15 cellular contexts compared by ENCODE assay signal in the genomic region with DNA sequence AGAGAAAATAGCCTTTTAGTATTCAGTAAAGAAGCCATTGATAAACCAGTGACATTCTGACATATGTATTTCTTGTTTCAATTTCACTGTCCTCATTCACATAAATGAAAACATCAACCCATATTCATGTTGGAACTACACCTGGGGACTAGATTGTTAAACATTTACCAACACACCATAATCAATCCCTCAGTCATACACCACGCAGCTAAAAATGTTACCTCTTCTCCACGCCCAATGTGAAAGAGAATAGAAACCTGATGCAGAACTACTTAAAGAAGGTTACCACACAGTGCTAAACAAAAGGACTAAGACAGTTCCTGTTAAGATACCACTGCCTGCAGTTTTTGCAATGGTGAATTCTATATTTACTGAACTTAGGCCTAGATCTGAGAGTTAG.
DNase-seq lines count a peak whose midpoint lies in the region; ATAC-seq, FAIRE-seq and TF ChIP-seq lines count a peak whose summit lies in the region.
"Had no signal": no experiment of that assay in that cellular context is flagged by ENCODE, and none has a peak within 500 bp of the region (broad histone marks: within the 10 kb centered on the region; RNA-seq: fewer than 3 reads in every experiment).

No MANE protein-coding gene starts in this region.

- TF ChIP-seq CTCF in D721Med (IDR thresholded peaks at IDR 0.05; ENCODE audit: insufficient read depth, missing control alignments), result no peak

- ATAC-seq in GM18499 (IDR thresholded peaks at IDR 0.05; ENCODE audit: insufficient read depth, unreplicated experiment) (peak; percentile 85), GM19438 (IDR thresholded peaks at IDR 0.05; ENCODE audit: low read depth, unreplicated experiment) (peak; percentile 85), HG02642 (IDR thresholded peaks at IDR 0.05; ENCODE audit: poor library complexity, unreplicated experiment) (peak; percentile 79), HG03280 (IDR thresholded peaks at IDR 0.05; ENCODE audit: unreplicated experiment) (peak; percentile 74)
- ATAC-seq: T-cell, WTC11 had no signal

- no peak for FAIRE-seq in D721Med (lab: Jason Lieb, UNC)
- FAIRE-seq: islet of Langerhans had no signal

- no peaks in the 10 kb centered on the region for H3K9me3 ChIP-seq in effector memory CD4-positive, alpha-beta T cell (ENCODE audit: control insufficient read depth, low read length)

- no peaks in the 10 kb centered on the region for H3K4me1 ChIP-seq in effector memory CD4-positive, alpha-beta T cell (ENCODE audit: control insufficient read depth, insufficient read depth, low read length, poor library complexity, severe bottlenecking)

- H3K4me3 ChIP-seq in effector memory CD4-positive, alpha-beta T cell (ENCODE audit: insufficient read depth, low read depth, low read length, poor library complexity, severe bottlenecking), result no peak overlapping the region

- DNase-seq in D721Med (ENCODE audit: insufficient read length, low spot score) (no peak), HUDEP-2 (lab: John Stamatoyannopoulos, UW; ENCODE audit: unreplicated experiment in 76 of 76) (no peak), GM03348 (ENCODE audit: low spot score) (no peak)
- no peak for DNase-seq in effector memory CD4-positive, alpha-beta T cell
- DNase-seq: activated gamma-delta T cell treated with Interleukin-2 at 50 U/mL for 16 hours; anterior cingulate cortex; CD4-positive, alpha-beta T cell; NCI-H1048; T-cell had no signal

- H3K27ac ChIP-seq in effector memory CD4-positive, alpha-beta T cell (ENCODE audit: insufficient read depth, low read length, poor library complexity, severe bottlenecking), result no peak overlapping the region

- no peaks in the 10 kb centered on the region for H3K27me3 ChIP-seq in effector memory CD4-positive, alpha-beta T cell (replicated peaks; ENCODE audit: control insufficient read depth, insufficient read depth, low read length, poor library complexity, severe bottlenecking)

- no peaks in the 10 kb centered on the region for H3K36me3 ChIP-seq in effector memory CD4-positive, alpha-beta T cell (ENCODE audit: control insufficient read depth, insufficient read depth, low read length)
